In genomic region chr22:35892192-35892591, GRCh38 we compare ENCODE assay signal across 12 cellular contexts.
A peak's percentile ranks its signal among the peaks of the same experiment; 100 is the strongest.
DNase-seq lines count a peak whose midpoint lies in the region; ATAC-seq, FAIRE-seq and TF ChIP-seq lines count a peak whose summit lies in the region.
"Had no signal": no experiment of that assay in that cellular context is flagged by ENCODE, and none has a peak within 500 bp of the region (broad histone marks: within the 10 kb centered on the region; RNA-seq: fewer than 3 reads in every experiment).

No MANE protein-coding gene starts in this region.

- TF ChIP-seq POLR2A in GM12891 (IDR thresholded peaks at IDR 0.05; ENCODE audit: low read depth, low read length) = no peak

- no peaks in the 10 kb centered on the region for H3K36me3 ChIP-seq in rectal smooth muscle tissue (ENCODE audit: control insufficient read depth, insufficient read depth, low read length)
- H3K36me3 ChIP-seq: neural progenitor cell had no signal

- no peak for FAIRE-seq in GM12891 (lab: Jason Lieb, UNC)

- H3K27ac ChIP-seq in rectal smooth muscle tissue (ENCODE audit: low read depth, low read length) = peak overlapping the region; percentile 85
- H3K27ac ChIP-seq: neural progenitor cell had no signal

- DNase-seq in Daoy (ENCODE audit: low read depth) = peak; percentile 70
- DNase-seq in fibroblast of the aortic adventitia (ENCODE audit: low read depth) = peak; percentile 78
- DNase-seq in GM12891 (ENCODE audit: insufficient read length, low spot score) = no peak
- DNase-seq in activated CD4-positive, CD25-positive, alpha-beta regulatory T cell treated with anti-CD3 and anti-CD28 coated beads, Interleukin-2, amount 50 U/mL, for 72 hours = no peak
- DNase-seq in stimulated activated naive CD4-positive, alpha-beta T cell treated with Interleukin-2 at 50 U/mL for 16 hours (lab: John Stamatoyannopoulos, UW) = no peak
- DNase-seq in NCI-H1417 (lab: John Stamatoyannopoulos, UW) = no peak
- DNase-seq: CD8-positive, alpha-beta T cell; NCI-H2029 had no signal

- no peaks in the 10 kb centered on the region for H3K27me3 ChIP-seq in rectal smooth muscle tissue (ENCODE audit: control insufficient read depth, insufficient read depth, low read length)
- H3K27me3 ChIP-seq: dorsolateral prefrontal cortex, neural progenitor cell had no signal

- H3K9ac ChIP-seq in rectal smooth muscle tissue (ENCODE audit: low read length) = no peak overlapping the region
- H3K9ac ChIP-seq: neural progenitor cell had no signal

- H3K4me1 ChIP-seq in rectal smooth muscle tissue (ENCODE audit: control insufficient read depth, insufficient read depth, low read length) = peaks cover 25% of the 10 kb centered on the region

- ATAC-seq in SK-N-SH treated with all-trans-retinoic acid at 6 μM for 48 hours = peak; percentile 83
- ATAC-seq: CD8-positive, alpha-beta T cell had no signal

- no peak for TF ChIP-seq CTCF in fibroblast of the aortic adventitia (IDR thresholded peaks at IDR 0.05; ENCODE audit: insufficient read depth, low read length)

- H3K4me3 ChIP-seq in fibroblast of the aortic adventitia (ENCODE audit: low read depth, low read length) (no peak overlapping the region), rectal smooth muscle tissue (ENCODE audit: low read length) (peak overlapping the region; percentile 31)
- H3K4me3 ChIP-seq: neural progenitor cell had no signal

TF ChIP-seq in SK-N-SH treated with all-trans-retinoic acid at 6 μM for 48 hours, 23 proteins besides CTCF, POLR2A, EP300 and RAD21:
- TF ChIP-seq ZFP30 (CRISPR knock-in tag; IDR thresholded peaks at IDR 0.05) (no peak), ISL1 (CRISPR knock-in tag; IDR thresholded peaks at IDR 0.05) (0 out of 2 replicates have a peak, but pooled peaks have one; percentile 6)

TF ChIP-seq in GM12891, 5 proteins besides CTCF, POLR2A, EP300 and RAD21:
- TF ChIP-seq POLR2AphosphoS5 (IDR thresholded peaks at IDR 0.05; ENCODE audit: low read depth, low read length) (no peak), POU2F2 (IDR thresholded peaks at IDR 0.05; ENCODE audit: low read depth, low read length) (no peak), SPI1 (IDR thresholded peaks at IDR 0.05; ENCODE audit: low read depth, low read length) (no peak), PAX5 (IDR thresholded peaks at IDR 0.05; ENCODE audit: insufficient read depth, low read length, severe bottlenecking) (no peak), TAF1 (IDR thresholded peaks at IDR 0.05; ENCODE audit: low read depth, low read length) (no peak)

Comparison
In these comparisons a context has a peak if more than half of its experiments do, and no peak if none do; other contexts are left out.
1. DNase-seq: peak in Daoy (single experiment) and fibroblast of the aortic adventitia (single experiment); none in GM12891 (single experiment), activated CD4-positive, CD25-positive, alpha-beta regulatory T cell treated with anti-CD3 and anti-CD28 coated beads, Interleukin-2, amount 50 U/mL, for 72 hours (single experiment), stimulated activated naive CD4-positive, alpha-beta T cell treated with Interleukin-2 at 50 U/mL for 16 hours (single experiment) and NCI-H1417 (0 of 3).